Comparison of ENCODE assay signal across 1 cellular context in genomic region chr12:75798527-75798926, GRCh38.
TF ChIP-seq lines count a peak whose summit lies in the region.

No MANE protein-coding gene starts in this region.

TF ChIP-seq in A549, 52 proteins besides CTCF, POLR2A, EP300 and RAD21 (continued from another document):
- TF ChIP-seq USF2 (IDR thresholded peaks at IDR 0.05), result no peak
